In genomic region chr13:23794267-23795161, GRCh38 we compare ENCODE assay signal across 11 cellular contexts.
DNase-seq lines count a peak whose midpoint lies in the region; ATAC-seq, FAIRE-seq and TF ChIP-seq lines count a peak whose summit lies in the region.
"Had no signal": no experiment of that assay in that cellular context is flagged by ENCODE, and none has a peak within 500 bp of the region (broad histone marks: within the 10 kb centered on the region; RNA-seq: fewer than 3 reads in every experiment).

No MANE protein-coding gene starts in this region.

- CTCF ChIA-PET in CD8-positive, alpha-beta memory T cell (lab: Charles Lee), result no interaction called here

- peak; percentile 68 for ATAC-seq in foreskin keratinocyte

- no peaks in the 10 kb centered on the region for H3K27me3 Mint-ChIP-seq in CD8-positive, alpha-beta memory T cell
- H3K27me3 Mint-ChIP-seq: memory B cell had no signal

- no peaks in the 10 kb centered on the region for H3K9me3 ChIP-seq in CD8-positive, alpha-beta memory T cell (ENCODE audit: low read length)

- TF ChIP-seq CTCF in C4-2B (conservative IDR thresholded peaks at IDR 0.05), result no peak
- TF ChIP-seq CTCF in GM20000 (IDR thresholded peaks at IDR 0.05; ENCODE audit: extremely low read depth, missing control alignments), result no peak
- no peak for TF ChIP-seq CTCF in foreskin keratinocyte (conservative IDR thresholded peaks at IDR 0.05)

- H3K4me3 ChIP-seq in CD8-positive, alpha-beta memory T cell (ENCODE audit: low read length), result no peak overlapping the region

- no peaks in the 10 kb centered on the region for H3K27me3 ChIP-seq in foreskin keratinocyte
- H3K27me3 ChIP-seq in CD8-positive, alpha-beta memory T cell (ENCODE audit: insufficient read depth, low read length, poor library complexity, severe bottlenecking), result no peaks in the 10 kb centered on the region

- no peak for FAIRE-seq in HTR-8/SVneo (lab: Jason Lieb, UNC)

- POLR2A ChIA-PET in CD8-positive, alpha-beta memory T cell (lab: Charles Lee), result no interaction called here

- H3K36me3 ChIP-seq in CD8-positive, alpha-beta memory T cell (ENCODE audit: insufficient read depth, low read length), result no peaks in the 10 kb centered on the region

- peaks cover 0 to 6% (median 0%) of the 10 kb centered on the region in 3 donors for H3K4me1 Mint-ChIP-seq in CD8-positive, alpha-beta memory T cell

- peaks cover 9% of the 10 kb centered on the region for H3K4me1 ChIP-seq in foreskin keratinocyte
- no peaks in the 10 kb centered on the region for H3K4me1 ChIP-seq in CD8-positive, alpha-beta memory T cell (ENCODE audit: insufficient read depth, low read length)

- no peak overlapping the region for H3K27ac Mint-ChIP-seq in CD8-positive, alpha-beta memory T cell
- H3K27ac Mint-ChIP-seq: memory B cell had no signal

- no peak overlapping the region for H3K4me3 Mint-ChIP-seq in CD8-positive, alpha-beta memory T cell
- H3K4me3 Mint-ChIP-seq: memory B cell had no signal

- H3K9me3 Mint-ChIP-seq in CD8-positive, alpha-beta memory T cell, result no peaks in the 10 kb centered on the region

- peaks cover 8 to 23% (median 21%) of the 10 kb centered on the region in 3 donors for H3K36me3 Mint-ChIP-seq in CD8-positive, alpha-beta memory T cell

- DNase-seq in GM20000 (ENCODE audit: low spot score), result peak; percentile 52
- peak; percentile 9 for DNase-seq in HTR-8/SVneo (ENCODE audit: insufficient read length, low spot score)
- peak; percentile 51 to 61 for DNase-seq in foreskin keratinocyte
- no peak for DNase-seq in medulla oblongata (ENCODE audit: extremely low spot score)
- no peak for DNase-seq in D341Med (ENCODE audit: low spot score)
- DNase-seq in CD8-positive, alpha-beta memory T cell, result no peak
- no peak for DNase-seq in GM19240 (ENCODE audit: insufficient read length, low spot score)
- DNase-seq: activated CD4-positive, alpha-beta T cell treated with anti-CD3 and anti-CD28 coated beads, Interleukin-2, amount 50 U/mL, for 48 hours; H7 had no signal

- H3K27ac ChIP-seq in C4-2B (peak overlapping the region; percentile 91; the same call in 1 of the 2 replicates), foreskin keratinocyte (peak overlapping the region; percentile 48)
- H3K27ac ChIP-seq in CD8-positive, alpha-beta memory T cell (ENCODE audit: low read depth, low read length), result no peak overlapping the region

Comparison
In these comparisons a context has a peak if more than half of its experiments do, and no peak if none do; other contexts are left out.
1. DNase-seq: peak in GM20000 (single experiment), HTR-8/SVneo (single experiment) and foreskin keratinocyte (2 of 2); none in medulla oblongata (single experiment), D341Med (single experiment), CD8-positive, alpha-beta memory T cell (0 of 5) and GM19240 (single experiment).